In the genomic region with DNA sequence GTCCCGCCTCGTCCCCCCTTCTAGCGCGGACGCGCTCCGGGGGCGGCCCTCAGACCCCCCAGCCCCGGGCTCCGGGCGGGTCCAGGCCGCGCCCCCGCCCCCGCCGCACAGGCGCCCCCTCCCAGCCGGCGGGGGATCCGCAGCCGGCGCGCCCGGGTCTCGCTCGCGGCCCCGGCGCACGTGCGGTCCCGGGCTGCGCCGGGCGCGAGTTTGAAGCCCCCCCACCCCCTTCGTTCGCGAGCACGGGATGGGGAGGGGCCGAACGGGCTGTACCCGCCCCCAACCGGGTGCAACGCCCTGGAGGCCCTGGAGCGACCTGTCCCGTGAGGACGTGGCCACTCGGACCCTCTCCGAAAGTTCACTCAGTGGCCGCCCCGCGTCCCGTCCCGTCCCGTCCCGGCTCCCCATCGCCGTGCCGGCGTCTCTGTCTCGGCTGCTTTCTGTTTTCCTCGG, we compare ENCODE assay signal across 8 cellular contexts. TPM values are rescaled to one million over a fixed set of nuclear protein-coding genes. Genes with fewer than 3 reads are reported as not detected.
DNase-seq lines count a peak whose midpoint lies in the region; ATAC-seq and TF ChIP-seq lines count a peak whose summit lies in the region.

No MANE protein-coding gene starts in this region.

- no peak for ATAC-seq in HG03097 (IDR thresholded peaks at IDR 0.05; ENCODE audit: low FRiP score, unreplicated experiment)

- H3K4me1 ChIP-seq in colonic mucosa: peaks cover 6% of the 10 kb centered on the region

- H3K36me3 ChIP-seq in colonic mucosa: no peaks in the 10 kb centered on the region

- H3K9ac ChIP-seq in colonic mucosa (ENCODE audit: low read depth in 2 of 2, low read length in 2 of 2): peak overlapping the region; percentile 77 to 90

- H3K9me3 ChIP-seq in colonic mucosa: no peaks in the 10 kb centered on the region

- peak overlapping the region; percentile 84 for H3K27ac ChIP-seq in colonic mucosa

- H3K27me3 ChIP-seq in colonic mucosa: no peaks in the 10 kb centered on the region

- H3K4me3 ChIP-seq in colonic mucosa: peak overlapping the region; percentile 43

- no peak for TF ChIP-seq CTCF in colonic mucosa (IDR thresholded peaks at IDR 0.05)

- peak; percentile 16 for DNase-seq in DMS79 treated with DMSO at 0.1 percent for 48 hours (lab: John Stamatoyannopoulos, UW)
- no peak for DNase-seq in DMS79 (lab: John Stamatoyannopoulos, UW)
- peak; percentile 63 for DNase-seq in NCI-H774 (lab: John Stamatoyannopoulos, UW)
- DNase-seq in colonic mucosa: peak; percentile 70
- peak; percentile 21 to 66 for DNase-seq in lung microvascular endothelial cell (ENCODE audit: low read depth in 2 of 2)
- peak; percentile 66 for DNase-seq in ureter (ENCODE audit: low spot score)
- no peak for DNase-seq in NCI-H187 (lab: John Stamatoyannopoulos, UW)

- intact Hi-C loops in colonic mucosa (cut with DNase I): loop anchor here (10.0 kb wide), 1 partner anchor 403 kb away; the partner anchor contains the start of gene ARTN

RNA-seq across cellular contexts. Expression of gene PTPRF, which starts 0.8 kb away (rescaled TPM):
- 100 to 1,000 TPM; 351 to 449 TPM for total RNA-seq in colonic mucosa
- total RNA-seq in lung microvascular endothelial cell: 59.9 and 68.8 TPM in 2 replicates
- total RNA-seq in ureter: 405 TPM

Comparison
In these comparisons a context has a peak if more than half of its experiments do, and no peak if none do; other contexts are left out.
1. DNase-seq: peak in DMS79 treated with DMSO at 0.1 percent for 48 hours (single experiment), NCI-H774 (single experiment), colonic mucosa (single experiment), lung microvascular endothelial cell (2 of 2) and ureter (single experiment); none in DMS79 (single experiment) and NCI-H187 (0 of 2).